8 cellular contexts compared by ENCODE assay signal in genomic region chr12:11171145-11171952, GRCh38. TPM values are rescaled to one million over a fixed set of nuclear protein-coding genes. Genes with fewer than 3 reads are reported as not detected.
DNase-seq lines count a peak whose midpoint lies in the region; ATAC-seq and TF ChIP-seq lines count a peak whose summit lies in the region.

Gene SMIM10L1, plus strand, starts transcription at chr12:11171194. Its CDS starts 163 bp downstream, at chr12:11171357.

- peak within 1 kb of the TSS; percentile 61 for H3K9ac ChIP-seq in parathyroid adenoma

- H3K27ac ChIP-seq in adipose tissue (ENCODE audit: low read depth, low read length) (peak within 1 kb of the TSS; percentile 77), parathyroid adenoma (peak within 1 kb of the TSS; percentile 91), tibial nerve (peak within 1 kb of the TSS; percentile 79 to 98 (median 98))

- H2AFZ ChIP-seq in parathyroid adenoma = peak within 1 kb of the TSS; percentile 74

- H3K27me3 ChIP-seq in parathyroid adenoma (ENCODE audit: control insufficient read depth, insufficient read depth, low read length) (no peaks in the 10 kb centered on the region), tibial nerve (no peaks in the 10 kb centered on the region)

- H3K4me3 ChIP-seq in parathyroid adenoma (ENCODE audit: low read depth, low read length) (peak within 1 kb of the TSS; percentile 86), tibial nerve (peak within 1 kb of the TSS; percentile 66 to 93 (median 80))

- no peaks in the 10 kb centered on the region for H3K9me3 ChIP-seq in parathyroid adenoma (ENCODE audit: control insufficient read depth, low read length)
- H3K9me3 ChIP-seq in tibial nerve = no peaks in the 10 kb centered on the region

- ATAC-seq in HG02852 (IDR thresholded peaks at IDR 0.05; ENCODE audit: unreplicated experiment) = peak; percentile 97

- H3K4me2 ChIP-seq in parathyroid adenoma (ENCODE audit: low read length) = peak within 1 kb of the TSS; percentile 66

- intact Hi-C loops in cardiac septum (cut with DNase I) = no loop called here

- no peaks in the 10 kb centered on the region for H3K36me3 ChIP-seq in parathyroid adenoma (ENCODE audit: control insufficient read depth, insufficient read depth, low read length)
- peaks cover 0 to 5% (median 0%) of the 10 kb centered on the region in 3 donors for H3K36me3 ChIP-seq in tibial nerve

- H3K79me2 ChIP-seq in parathyroid adenoma = peaks cover 25% of the 10 kb centered on the region

- peaks cover 13% of the 10 kb centered on the region for H3K4me1 ChIP-seq in parathyroid adenoma
- H3K4me1 ChIP-seq in tibial nerve = peaks cover 0 to 52% (median 22%) of the 10 kb centered on the region in 4 donors

- DNase-seq in GM13976 (ENCODE audit: low spot score) = peak; percentile 88
- DNase-seq in NCI-H1436 treated with DMSO at 0.1 percent for 48 hours (lab: John Stamatoyannopoulos, UW) = peak; percentile 58
- peak; percentile 83 for DNase-seq in T follicular helper cell (ENCODE audit: low read depth)
- peak; percentile 96 for DNase-seq in cardiac septum (ENCODE audit: low spot score)
- DNase-seq in tibial nerve (ENCODE audit: low spot score in 2 of 2) = peak; percentile 73 to 82

- TF ChIP-seq POLR2A in tibial nerve (IDR thresholded peaks at IDR 0.05) = peak; percentile 7 to 42

- WGBS in adipose tissue, 3 donors = 0% methylated on average over 68 to 70 of the region's 70 CpGs
- WGBS in tibial nerve, 2 donors = 0 to 1% methylated on average over 34 to 35 of the region's 70 CpGs

- TF ChIP-seq CTCF in GM13976 (IDR thresholded peaks at IDR 0.05; ENCODE audit: borderline replicate concordance, control extremely low read depth, extremely low read depth, insufficient read depth, missing control alignments) (no peak), parathyroid adenoma (IDR thresholded peaks at IDR 0.05) (peak; percentile 19), tibial nerve (IDR thresholded peaks at IDR 0.05) (peak in 1 of 5 experiments; percentile 29)

- in situ Hi-C loops in GM13976 (cut with MboI; ENCODE audit: low sequenced_read_pairs, unreplicated experiment) = no loop called here

- peak in 1 of 2 donors; percentile 90 for TF ChIP-seq EP300 in tibial nerve (IDR thresholded peaks at IDR 0.05)

RNA-seq across cellular contexts. Expression of gene SMIM10L1, which starts in this region (rescaled TPM):
- 10 to 100 TPM in 1 of 3 donors, 1 to 10 TPM in 2; 2.8 to 10.3 (median 6.6) TPM for polyA plus RNA-seq in adipose tissue
- total RNA-seq in cardiac septum = 22.1 TPM
- total RNA-seq in tibial nerve = 1 to 10 TPM; 7.5 to 9.6 (median 8.1) TPM

Comparison
In these comparisons a context has a peak if more than half of its experiments do, and no peak if none do; other contexts are left out.
1. Peak in every context shown above with its lines: DNase-seq, ATAC-seq, H3K4me3 ChIP-seq and H3K27ac ChIP-seq.